In genomic region chr19:19422156-19422555, GRCh38 we compare ENCODE assay signal across 17 cellular contexts.
"Had no signal": no experiment of that assay in that cellular context is flagged by ENCODE, and none has a peak within 500 bp of the region (broad histone marks: within the 10 kb centered on the region; RNA-seq: fewer than 3 reads in every experiment).

No MANE protein-coding gene starts in this region.

- ATAC-seq: activated CD8-positive, alpha-beta T cell treated with anti-CD3 and anti-CD28 coated beads for 36 hours; left lung had no signal

- H3K4me1 ChIP-seq: breast epithelium had no signal

- H3K9me3 ChIP-seq: breast epithelium, esophagus squamous epithelium, left lung, ovary, stomach, vagina had no signal

- H3K27ac ChIP-seq: breast epithelium, esophagus squamous epithelium, left lung, ovary, stomach, vagina, VCaP had no signal

- H3K4me3 Mint-ChIP-seq: activated CD8-positive, alpha-beta T cell treated with anti-CD3 and anti-CD28 coated beads for 36 hours; activated naive CD4-positive, alpha-beta T cell treated with anti-CD3 and anti-CD28 coated beads, Interleukin-2, amount 50 U/mL, for 24 hours had no signal

- H3K36me3 ChIP-seq: breast epithelium, esophagus squamous epithelium, left lung, ovary, vagina had no signal

- H3K27me3 ChIP-seq: breast epithelium, esophagus squamous epithelium, left lung, ovary, stomach, vagina had no signal

- DNase-seq: activated CD4-positive, alpha-beta T cell treated with anti-CD3 and anti-CD28 coated beads for 4 hours; activated CD8-positive, alpha-beta T cell treated with anti-CD3 and anti-CD28 coated beads for 36 hours; esophagus squamous epithelium; foreskin fibroblast; head of caudate nucleus; left lung; ovary; stimulated activated CD4-positive, alpha-beta T cell treated with anti-CD3 and anti-CD28 coated beads, Interleukin-4, amount 100 ng/mL, for 1 hour; stimulated activated CD8-positive, alpha-beta memory T cell treated with anti-CD3 and anti-CD28 coated beads, Interleukin-4, amount 100 ng/mL, for 48 hours; stomach; T1000 had no signal

- H3K27me3 Mint-ChIP-seq: activated CD8-positive, alpha-beta T cell treated with anti-CD3 and anti-CD28 coated beads for 36 hours; activated naive CD4-positive, alpha-beta T cell treated with anti-CD3 and anti-CD28 coated beads, Interleukin-2, amount 50 U/mL, for 24 hours; memory B cell had no signal

- H3K36me3 Mint-ChIP-seq: activated naive CD4-positive, alpha-beta T cell treated with anti-CD3 and anti-CD28 coated beads, Interleukin-2, amount 50 U/mL, for 24 hours; memory B cell had no signal

- H3K27ac Mint-ChIP-seq: activated CD8-positive, alpha-beta T cell treated with anti-CD3 and anti-CD28 coated beads for 36 hours; activated naive CD4-positive, alpha-beta T cell treated with anti-CD3 and anti-CD28 coated beads, Interleukin-2, amount 50 U/mL, for 24 hours; activated T-helper 2 cell treated with anti-CD3 and anti-CD28 coated beads, Interferon-gamma antibody, Interleukin-2, Interleukin-4, amounts not matched to agents 10 μg/mL and 5 μg/mL and 100 μg/mL, durations not matched to agents 14 hours and 24 hours and 36 hours; memory B cell had no signal

- H3K4me3 ChIP-seq: breast epithelium, esophagus squamous epithelium, left lung, ovary, stomach, vagina had no signal

- H3K9me3 Mint-ChIP-seq: activated CD8-positive, alpha-beta T cell treated with anti-CD3 and anti-CD28 coated beads for 36 hours; activated naive CD4-positive, alpha-beta T cell treated with anti-CD3 and anti-CD28 coated beads, Interleukin-2, amount 50 U/mL, for 24 hours; activated T-helper 2 cell treated with anti-CD3 and anti-CD28 coated beads, Interferon-gamma antibody, Interleukin-2, Interleukin-4, amounts not matched to agents 10 μg/mL and 5 μg/mL and 100 μg/mL, durations not matched to agents 14 hours and 24 hours and 36 hours; memory B cell had no signal
